ENCODE assay signal across 15 cellular contexts in the genomic region with DNA sequence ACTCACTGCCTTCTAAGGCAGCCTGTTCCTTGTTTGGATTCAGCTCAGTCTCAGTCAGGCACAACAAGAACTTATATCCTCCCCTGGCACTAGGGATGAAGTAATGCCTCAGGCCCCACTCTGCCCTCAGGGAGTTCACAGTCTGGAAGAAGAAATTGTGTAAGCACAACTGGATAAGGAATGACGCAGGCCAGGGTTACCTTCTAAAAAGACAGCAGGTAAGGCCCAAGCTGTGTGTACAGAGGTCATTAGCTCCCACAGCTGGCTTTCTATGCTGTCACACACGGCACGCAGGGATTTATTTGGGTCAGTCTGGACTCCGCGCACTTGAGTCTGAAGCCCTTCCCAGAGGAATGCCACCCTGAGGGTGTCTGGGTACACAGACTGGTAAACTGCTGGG.
DNase-seq lines count a peak whose midpoint lies in the region; ATAC-seq and TF ChIP-seq lines count a peak whose summit lies in the region.
"Had no signal": no experiment of that assay in that cellular context is flagged by ENCODE, and none has a peak within 500 bp of the region (broad histone marks: within the 10 kb centered on the region; RNA-seq: fewer than 3 reads in every experiment).

No MANE protein-coding gene starts in this region.

- no peak for TF ChIP-seq POLR2A in testis (IDR thresholded peaks at IDR 0.05)

- peaks cover 13% of the 10 kb centered on the region for H3K4me1 ChIP-seq in GM23248 (ENCODE audit: insufficient read depth)
- peaks cover 0 to 59% of the 10 kb centered on the region in 2 donors for H3K4me1 ChIP-seq in right atrium auricular region
- peaks cover 31% of the 10 kb centered on the region for H3K4me1 ChIP-seq in smooth muscle cell (ENCODE audit: low read depth)
- peaks cover 9% of the 10 kb centered on the region for H3K4me1 ChIP-seq in testis
- H3K4me1 ChIP-seq: prostate gland had no signal

- H3K9ac ChIP-seq in GM23248 (peak overlapping the region; percentile 21; the same call in 1 of the 2 replicates), smooth muscle cell (ENCODE audit: low read depth) (peak overlapping the region; percentile 5)

- in situ Hi-C loops in GM23248 (cut with MboI) = no loop called here

- H3K9me3 ChIP-seq in GM23248 (ENCODE audit: low read depth) = no peaks in the 10 kb centered on the region
- no peaks in the 10 kb centered on the region for H3K9me3 ChIP-seq in right atrium auricular region
- H3K9me3 ChIP-seq in smooth muscle cell (replicated peaks; ENCODE audit: low read depth) = no peaks in the 10 kb centered on the region
- H3K9me3 ChIP-seq in testis = no peaks in the 10 kb centered on the region
- H3K9me3 ChIP-seq: prostate gland, thyroid gland had no signal

- H3F3A ChIP-seq in GM23248 (ENCODE audit: insufficient read depth) (peaks cover 9% of the 10 kb centered on the region; the same call in 1 of the 2 replicates), smooth muscle cell (ENCODE audit: low read depth) (peaks cover 16% of the 10 kb centered on the region)

- WGBS in GM23248 (ENCODE audit: low coverage in 1 of 2, low lambda C conversion rate in 2 of 2, missing lambda C conversion rate in 2 of 2), 2 experiments = 90 to 93% methylated on average over 5 of the region's 5 CpGs
- WGBS in smooth muscle cell (ENCODE audit: low lambda C conversion rate) = 41% methylated on average over 5 of the region's 5 CpGs
- 80 to 98% methylated on average over 5 of the region's 5 CpGs for WGBS in testis, 2 donors

- peak overlapping the region; percentile 59 for H3K27ac ChIP-seq in GM23248
- peak overlapping the region; percentile 91 to 95 for H3K27ac ChIP-seq in right atrium auricular region
- H3K27ac ChIP-seq in smooth muscle cell (ENCODE audit: low read depth) = peak overlapping the region; percentile 83
- H3K27ac ChIP-seq in testis = no peak overlapping the region
- H3K27ac ChIP-seq: prostate gland, thyroid gland had no signal

- H4K20me1 ChIP-seq in GM23248 (ENCODE audit: insufficient read depth) = no peaks in the 10 kb centered on the region
- peaks cover 60% of the 10 kb centered on the region for H4K20me1 ChIP-seq in smooth muscle cell (ENCODE audit: low read depth)

- intact Hi-C loops in testis (cut with DNase I; ENCODE audit: low total_unique reads) = no loop called here

- H3K27me3 ChIP-seq in GM23248 (replicated peaks; ENCODE audit: insufficient read depth) (no peaks in the 10 kb centered on the region), right atrium auricular region (no peaks in the 10 kb centered on the region), smooth muscle cell (ENCODE audit: low read depth) (no peaks in the 10 kb centered on the region), testis (no peaks in the 10 kb centered on the region)
- H3K27me3 ChIP-seq: thyroid gland had no signal

- no peaks in the 10 kb centered on the region for H3K36me3 ChIP-seq in GM23248 (ENCODE audit: low read depth)
- H3K36me3 ChIP-seq in right atrium auricular region = no peaks in the 10 kb centered on the region
- H3K36me3 ChIP-seq in smooth muscle cell (ENCODE audit: low read depth) = no peaks in the 10 kb centered on the region
- H3K36me3 ChIP-seq in testis (ENCODE audit: low read depth, missing control alignments) = no peaks in the 10 kb centered on the region
- H3K36me3 ChIP-seq: prostate gland, thyroid gland had no signal

- no peak for TF ChIP-seq CTCF in right atrium auricular region (IDR thresholded peaks at IDR 0.05)
- no peak for TF ChIP-seq CTCF in smooth muscle cell (IDR thresholded peaks at IDR 0.05; ENCODE audit: borderline replicate concordance, insufficient read depth, poor library complexity, severe bottlenecking)
- TF ChIP-seq CTCF in testis (IDR thresholded peaks at IDR 0.05) = no peak

- H3K79me2 ChIP-seq in GM23248 (ENCODE audit: insufficient read depth) = no peaks in the 10 kb centered on the region
- H3K79me2 ChIP-seq in smooth muscle cell (ENCODE audit: low read depth) = peaks cover 12% of the 10 kb centered on the region

- H2AFZ ChIP-seq in GM23248 (peak overlapping the region; percentile 75; the same call in 1 of the 2 replicates), smooth muscle cell (ENCODE audit: low read depth) (no peak overlapping the region)

- H3K4me3 ChIP-seq in GM23248 (no peak overlapping the region), right atrium auricular region (no peak overlapping the region), smooth muscle cell (no peak overlapping the region), testis (no peak overlapping the region)
- H3K4me3 ChIP-seq: prostate gland, thyroid gland had no signal

- DNase-seq in GM23248 (peak; percentile 31), amniotic epithelial cell (ENCODE audit: low read depth) (peak; percentile 16), right atrium auricular region (ENCODE audit: low spot score) (no peak), smooth muscle cell (lab: John Stamatoyannopoulos, UW; ENCODE audit: unreplicated experiment) (no peak), MV-4-11 (lab: John Stamatoyannopoulos, UW) (no peak), testis (no peak)
- DNase-seq: activated CD4-positive, alpha-beta memory T cell treated with anti-CD3 and anti-CD28 coated beads, Interleukin-2, amount 10 ng/mL, durations not matched to agents 7 days and 5 days; activated effector memory CD4-positive, alpha-beta T cell treated with Interleukin-2 at 50 U/mL for 16 hours; GF-D8; NCI-H1092; stimulated activated CD4-positive, alpha-beta T cell treated with anti-CD3 and anti-CD28 coated beads, Interleukin-1b, Interleukin-23, amount 100 ng/mL, for 48 hours; thyroid gland had no signal

- H3K4me2 ChIP-seq in GM23248 (ENCODE audit: unreplicated experiment) = peak overlapping the region; percentile 19
- peak overlapping the region; percentile 39 for H3K4me2 ChIP-seq in smooth muscle cell

- ATAC-seq in HG02970 (IDR thresholded peaks at IDR 0.05; ENCODE audit: low FRiP score, unreplicated experiment) (no peak), GM18519 (IDR thresholded peaks at IDR 0.05; ENCODE audit: low FRiP score, unreplicated experiment) (no peak)

- no peaks in the 10 kb centered on the region for H3K9me2 ChIP-seq in GM23248 (ENCODE audit: insufficient read depth)

Comparison
In these comparisons a context has a peak if more than half of its experiments do, and no peak if none do; other contexts are left out.
1. DNase-seq: peak in GM23248 (single experiment) and amniotic epithelial cell (single experiment); none in right atrium auricular region (single experiment), smooth muscle cell (single experiment), MV-4-11 (single experiment) and testis (single experiment).
2. H3K27ac ChIP-seq: peak in GM23248 (single experiment), right atrium auricular region (2 of 2) and smooth muscle cell (single experiment); none in testis (0 of 2).